In the genomic region with DNA sequence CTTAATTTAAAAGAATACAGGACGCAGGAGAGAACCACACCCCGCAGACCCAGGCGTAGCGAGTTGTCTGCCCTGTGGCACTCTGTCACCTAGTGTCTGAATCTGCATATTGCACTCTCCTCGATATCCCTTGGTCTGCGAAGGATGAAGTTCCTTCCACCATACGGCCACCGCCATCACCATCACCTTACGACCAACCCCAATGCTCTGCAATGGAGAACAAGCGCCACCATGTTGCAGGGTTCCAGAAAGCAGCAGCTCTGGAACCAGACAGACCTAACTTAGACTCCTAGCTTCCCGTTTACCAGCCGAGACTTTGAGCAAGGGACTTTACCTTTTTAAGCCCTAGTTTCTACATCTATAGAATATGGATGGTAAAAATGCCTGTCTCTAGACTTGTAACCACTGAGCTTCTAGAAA, we compare ENCODE assay signal across 8 cellular contexts.
A peak's percentile ranks its signal among the peaks of the same experiment; 100 is the strongest.
DNase-seq lines count a peak whose midpoint lies in the region; ATAC-seq and TF ChIP-seq lines count a peak whose summit lies in the region.

No MANE protein-coding gene starts in this region.

- peaks cover 21% of the 10 kb centered on the region for H3K4me1 Mint-ChIP-seq in Caco-2 (ENCODE audit: low read depth, unreplicated experiment)
- H3K4me1 Mint-ChIP-seq in stimulated activated memory B cell treated with anti-CD40 and anti-IgM and Interleukin-4, amounts not matched to agents 10 μg/mL and 1 μg/mL and 100 μg/mL, for 72 hours: peaks cover 6% of the 10 kb centered on the region

- BruUV-seq in Caco-2 (replicated peaks; lab: Mats Ljungman, UMichigan): no TSS peak

- no peaks in the 10 kb centered on the region; the same call in 1 of the 2 replicates for H3K4me1 ChIP-seq in Caco-2

- H3K9me3 ChIP-seq in Caco-2: no peaks in the 10 kb centered on the region

- no peaks in the 10 kb centered on the region for H3K36me3 Mint-ChIP-seq in Caco-2 (ENCODE audit: insufficient read depth, unreplicated experiment)
- peaks cover 1% of the 10 kb centered on the region for H3K36me3 Mint-ChIP-seq in stimulated activated memory B cell treated with anti-CD40 and anti-IgM and Interleukin-4, amounts not matched to agents 10 μg/mL and 1 μg/mL and 100 μg/mL, for 72 hours

- H3K27ac Mint-ChIP-seq in Caco-2 (ENCODE audit: unreplicated experiment): no peak overlapping the region
- H3K27ac Mint-ChIP-seq in stimulated activated memory B cell treated with anti-CD40 and anti-IgM and Interleukin-4, amounts not matched to agents 10 μg/mL and 1 μg/mL and 100 μg/mL, for 72 hours: no peak overlapping the region

- no peak overlapping the region for H3K27ac ChIP-seq in RWPE1

- no peaks in the 10 kb centered on the region for H3K27me3 ChIP-seq in Caco-2 (replicated peaks; ENCODE audit: control insufficient read depth, insufficient read depth, low read length)

- in situ Hi-C loops in KBM-7 (cut with MboI; ENCODE audit: low pct_unique_long_range_greater_than_20kb, low sequenced_read_pairs): loop anchor here (10.0 kb wide), 1 partner anchor 149 kb away; no protein-coding TSS in a partner anchor
- in situ Hi-C loops in T47D (cut with HindIII; ENCODE audit: low pct_unique_long_range_greater_than_20kb, low sequenced_read_pairs): no loop called here

- intact Hi-C loops in Caco-2 (cut with micrococcal nuclease; ENCODE audit: unreplicated experiment): loop anchor here (1.0 to 5.0 kb wide), 4 partner anchors 43 to 417 kb away; no protein-coding TSS in a partner anchor

- H3K36me3 ChIP-seq in Caco-2 (ENCODE audit: control insufficient read depth, insufficient read depth, low read length): no peaks in the 10 kb centered on the region

- CTCF ChIA-PET in Caco-2 (lab: Charles Lee) (interaction anchor here (0.6 to 1.0 kb wide), 4 partner anchors 12 to 429 kb away, joined by 3 to 5 read pairs (median 4); no protein-coding TSS in a partner anchor), RWPE1 (lab: Yijun Ruan, JAX) (interaction anchor here (0.5 to 0.7 kb wide), 6 partner anchors 37 to 425 kb away, joined by 3 to 4 read pairs (median 3); no protein-coding TSS in a partner anchor)

- DNase-seq in Caco-2 (peak; percentile 79 to 82), KBM-7 (peak; percentile 94), RWPE1 (ENCODE audit: low spot score) (peak; percentile 70), T47D (ENCODE audit: low read depth in 1 of 2, low spot score in 1 of 2) (peak; percentile 52 to 90), kidney tubule cell (ENCODE audit: low spot score) (peak; percentile 71)

- H3K4me3 Mint-ChIP-seq in Caco-2 (ENCODE audit: unreplicated experiment): no peak overlapping the region
- H3K4me3 Mint-ChIP-seq in stimulated activated memory B cell treated with anti-CD40 and anti-IgM and Interleukin-4, amounts not matched to agents 10 μg/mL and 1 μg/mL and 100 μg/mL, for 72 hours: no peak overlapping the region

- peak; percentile 61 to 65 for TF ChIP-seq CTCF in Caco-2 (IDR thresholded peaks at IDR 0.05; ENCODE audit: insufficient read depth in 1 of 2, low read depth in 1 of 2, low read length in 1 of 2, severe bottlenecking in 1 of 2, unreplicated experiment in 1 of 2)
- peak; percentile 98 for TF ChIP-seq CTCF in RWPE1 (conservative IDR thresholded peaks at IDR 0.05; ENCODE audit: low read depth)

- ATAC-seq in GM19455 (IDR thresholded peaks at IDR 0.05; ENCODE audit: unreplicated experiment) (peak; percentile 97), GM21528 (IDR thresholded peaks at IDR 0.05; ENCODE audit: low FRiP score, unreplicated experiment) (no peak)
- ATAC-seq in stimulated activated memory B cell treated with anti-CD40 and anti-IgM and Interleukin-4, amounts not matched to agents 10 μg/mL and 1 μg/mL and 100 μg/mL, for 72 hours: peak; percentile 88

- H3K4me3 ChIP-seq in Caco-2 (ENCODE audit: low read depth, low read length): no peak overlapping the region

- no peaks in the 10 kb centered on the region for H3K27me3 Mint-ChIP-seq in Caco-2 (ENCODE audit: insufficient read depth, unreplicated experiment)
- peaks cover 46% of the 10 kb centered on the region for H3K27me3 Mint-ChIP-seq in stimulated activated memory B cell treated with anti-CD40 and anti-IgM and Interleukin-4, amounts not matched to agents 10 μg/mL and 1 μg/mL and 100 μg/mL, for 72 hours

- POLR2A ChIA-PET in Caco-2 (lab: Charles Lee) (no interaction called here), RWPE1 (lab: Yijun Ruan, JAX; ENCODE audit: low non-redundant PET) (no interaction called here)

- H3K9me3 Mint-ChIP-seq in Caco-2 (ENCODE audit: unreplicated experiment): peaks cover 15% of the 10 kb centered on the region
- no peaks in the 10 kb centered on the region for H3K9me3 Mint-ChIP-seq in stimulated activated memory B cell treated with anti-CD40 and anti-IgM and Interleukin-4, amounts not matched to agents 10 μg/mL and 1 μg/mL and 100 μg/mL, for 72 hours
